Comparison of ENCODE assay signal across 13 cellular contexts in the genomic region with DNA sequence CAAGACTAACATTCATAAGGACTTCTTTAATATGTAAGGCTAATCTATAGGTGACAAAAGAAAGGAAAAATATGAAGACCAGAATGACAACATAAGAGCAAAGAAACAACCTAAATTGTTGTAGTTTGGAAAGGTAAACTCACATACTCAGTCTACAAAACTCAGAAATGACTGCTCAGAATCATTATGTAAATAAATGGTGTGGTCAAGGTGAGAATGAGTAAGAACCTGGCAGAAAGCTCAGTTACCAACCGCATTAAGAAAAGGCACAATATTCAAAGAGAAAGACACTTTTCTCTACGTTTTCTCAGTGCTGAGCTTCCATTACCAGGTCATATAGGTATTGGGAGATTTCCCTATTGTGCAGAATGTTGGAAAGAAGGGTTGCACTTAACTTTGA. TPM values are rescaled to one million over a fixed set of nuclear protein-coding genes. Genes with fewer than 3 reads are reported as not detected.
A peak's percentile ranks its signal among the peaks of the same experiment; 100 is the strongest.
DNase-seq lines count a peak whose midpoint lies in the region; ATAC-seq, FAIRE-seq and TF ChIP-seq lines count a peak whose summit lies in the region.
"Had no signal": no experiment of that assay in that cellular context is flagged by ENCODE, and none has a peak within 500 bp of the region (broad histone marks: within the 10 kb centered on the region; RNA-seq: fewer than 3 reads in every experiment).

No MANE protein-coding gene starts in this region.

- 94% methylated on average over 2 of the region's 2 CpGs for WGBS in SK-N-SH (ENCODE audit: low lambda C conversion rate)

- H3K27ac ChIP-seq in endothelial cell of umbilical vein (ENCODE audit: insufficient read depth, low read depth, low read length) (no peak overlapping the region), SK-N-SH (ENCODE audit: low read depth in 2 of 2, low read length in 1 of 2) (0 out of 4 replicates have a peak overlapping the region, but pooled peaks of 1 of the 2 experiments have one; percentile 4), dorsolateral prefrontal cortex (no peak overlapping the region)

- no peaks in the 10 kb centered on the region for H3K9me3 ChIP-seq in endothelial cell of umbilical vein (replicated peaks; ENCODE audit: control insufficient read depth, insufficient read depth, low read length)
- no peaks in the 10 kb centered on the region for H3K9me3 ChIP-seq in SK-N-SH

- dilution Hi-C loops in endothelial cell of umbilical vein (cut with MboI; ENCODE audit: extremely low pct_ligation_motif_present, low sequenced_read_pairs): no loop called here

- H3K79me2 ChIP-seq in endothelial cell of umbilical vein (ENCODE audit: control insufficient read depth, insufficient read depth, low read length): peaks cover 92% of the 10 kb centered on the region
- peaks cover 100% of the 10 kb centered on the region for H3K79me2 ChIP-seq in SK-N-SH (ENCODE audit: insufficient read depth)

- TF ChIP-seq CTCF in endothelial cell of umbilical vein (IDR thresholded peaks at IDR 0.05; ENCODE audit: extremely low read depth in 1 of 2, insufficient read depth in 1 of 2, low read depth in 1 of 2, low read length in 2 of 2) (no peak), SK-N-SH (IDR thresholded peaks at IDR 0.05) (no peak), dorsolateral prefrontal cortex (IDR thresholded peaks at IDR 0.05 in 54 of 56, conservative IDR thresholded peaks at IDR 0.05 in 2 of 56; ENCODE audit: low read depth in 1 of 56, partially characterized antibody in 56 of 56) (no peak)

- H3K9ac ChIP-seq in endothelial cell of umbilical vein (replicated peaks; ENCODE audit: extremely low read depth, insufficient read depth, low read length) (no peak overlapping the region), SK-N-SH (no peak overlapping the region)

- H3F3A ChIP-seq in SK-N-SH (replicated peaks; ENCODE audit: insufficient read depth): peaks cover 21% of the 10 kb centered on the region

- TF ChIP-seq RAD21 in SK-N-SH (IDR thresholded peaks at IDR 0.05; ENCODE audit: low read length): no peak

- H3K27me3 ChIP-seq in endothelial cell of umbilical vein (ENCODE audit: control insufficient read depth in 2 of 2, insufficient read depth in 2 of 2, low read length in 2 of 2) (no peaks in the 10 kb centered on the region), SK-N-SH (ENCODE audit: insufficient read depth) (no peaks in the 10 kb centered on the region), dorsolateral prefrontal cortex (no peaks in the 10 kb centered on the region)

- TF ChIP-seq EP300 in SK-N-SH (IDR thresholded peaks at IDR 0.05; ENCODE audit: borderline replicate concordance in 1 of 2, low read depth in 1 of 2, low read length in 1 of 2): no peak

- intact Hi-C loops in endothelial cell of umbilical vein (cut with micrococcal nuclease) (no loop called here), dorsolateral prefrontal cortex (cut with DNase I) (no loop called here)

- H4K20me1 ChIP-seq in endothelial cell of umbilical vein (replicated peaks; ENCODE audit: control insufficient read depth, extremely low read depth, insufficient read depth, low read length) (peaks cover 23% of the 10 kb centered on the region), SK-N-SH (ENCODE audit: insufficient read depth) (peaks cover 88% of the 10 kb centered on the region)

- H3K9me1 ChIP-seq in endothelial cell of umbilical vein (replicated peaks; ENCODE audit: control insufficient read depth, extremely low read depth, insufficient read depth, low read length): no peaks in the 10 kb centered on the region

- CTCF ChIA-PET in endothelial cell of umbilical vein (lab: Charles Lee): no interaction called here
- CTCF ChIA-PET in SK-N-SH (lab: Yijun Ruan, JAX): no interaction called here

- no peak for FAIRE-seq in endothelial cell of umbilical vein (lab: Jason Lieb, UNC)
- FAIRE-seq in RCC 7860 (lab: Jason Lieb, UNC): no peak

- H3K9me2 ChIP-seq in SK-N-SH: no peaks in the 10 kb centered on the region

- no TSS peak for BruUV-seq in endothelial cell of umbilical vein (replicated peaks; lab: Mats Ljungman, UMichigan)

- H2AFZ ChIP-seq in endothelial cell of umbilical vein (ENCODE audit: low read depth, low read length) (no peak overlapping the region), SK-N-SH (ENCODE audit: low read depth) (no peak overlapping the region)

- POLR2A ChIA-PET in endothelial cell of umbilical vein (lab: Charles Lee): interaction anchor here (0.5 kb wide), 1 partner anchor 9 kb away, joined by 3 read pairs; no protein-coding TSS in a partner anchor
- POLR2A ChIA-PET in SK-N-SH (lab: Yijun Ruan, JAX): no interaction called here

- DNase-seq in endothelial cell of umbilical vein (ENCODE audit: low read depth, low spot score): no peak
- no peak for DNase-seq in RCC 7860 (ENCODE audit: low spot score)
- no peak for DNase-seq in SHP77 treated with DMSO at 0.1 percent for 48 hours (lab: John Stamatoyannopoulos, UW)
- no peak for DNase-seq in SK-N-SH
- DNase-seq in dorsolateral prefrontal cortex: no peak
- DNase-seq: DMS 273 treated with DMSO at 0.1 percent for 48 hours, KBM-7, kidney glomerular epithelial cell, nucleus accumbens, substantia nigra had no signal

- peak; percentile 73 for ATAC-seq in GM19023 (IDR thresholded peaks at IDR 0.05; ENCODE audit: unreplicated experiment)
- peak; percentile 75 for ATAC-seq in GM21529 (IDR thresholded peaks at IDR 0.05; ENCODE audit: unreplicated experiment)
- peak; percentile 64 for ATAC-seq in HG03135 (IDR thresholded peaks at IDR 0.05; ENCODE audit: unreplicated experiment)

- no peak for TF ChIP-seq POLR2A in endothelial cell of umbilical vein (IDR thresholded peaks at IDR 0.05; ENCODE audit: low read depth, low read length)

- H3K4me1 ChIP-seq in endothelial cell of umbilical vein (ENCODE audit: control insufficient read depth, extremely low read depth, insufficient read depth, low read length): peaks cover 17% of the 10 kb centered on the region
- peaks cover 2 to 12% of the 10 kb centered on the region in 2 experiments; a peak in 3 of 4 replicates for H3K4me1 ChIP-seq in SK-N-SH (ENCODE audit: control insufficient read depth in 1 of 2, insufficient read depth in 2 of 2, low read depth in 1 of 2, low read length in 1 of 2)

- H3K4me3 ChIP-seq in endothelial cell of umbilical vein (replicated peaks in 1 of 3; ENCODE audit: insufficient read depth in 1 of 3, low read depth in 1 of 3, low read length in 3 of 3) (no peak overlapping the region), SK-N-SH (ENCODE audit: low read depth in 2 of 2, low read length in 1 of 2) (no peak overlapping the region), dorsolateral prefrontal cortex (no peak overlapping the region)

- H3K4me2 ChIP-seq in endothelial cell of umbilical vein (ENCODE audit: insufficient read depth, low read length): peak overlapping the region; percentile 35
- no peak overlapping the region for H3K4me2 ChIP-seq in SK-N-SH

- H3K36me3 ChIP-seq in endothelial cell of umbilical vein (ENCODE audit: control insufficient read depth in 2 of 2, extremely low read depth in 1 of 2, insufficient read depth in 2 of 2, low read length in 2 of 2) (peaks cover 0 to 3% of the 10 kb centered on the region in 2 experiments), SK-N-SH (replicated peaks in 1 of 2; ENCODE audit: control insufficient read depth in 1 of 2, insufficient read depth in 2 of 2, low read length in 1 of 2) (peaks cover 21 to 34% of the 10 kb centered on the region in 2 experiments)

TF ChIP-seq in endothelial cell of umbilical vein, 7 proteins besides CTCF, POLR2A, EP300 and RAD21 (continues in another document):
- TF ChIP-seq MYC (IDR thresholded peaks at IDR 0.05; ENCODE audit: low read depth, low read length) (no peak), FOS (IDR thresholded peaks at IDR 0.05; ENCODE audit: borderline replicate concordance, insufficient read depth, low read length) (no peak), JUN (IDR thresholded peaks at IDR 0.05; ENCODE audit: borderline replicate concordance, insufficient read depth, insufficient read length, low read depth) (no peak), GATA2 (IDR thresholded peaks at IDR 0.05; ENCODE audit: insufficient read depth, insufficient read length, low read depth, low read length) (no peak)

TF ChIP-seq in SK-N-SH, 30 proteins besides CTCF, POLR2A, EP300 and RAD21 (continues in another document):
- TF ChIP-seq NRF1 (IDR thresholded peaks at IDR 0.05; ENCODE audit: low read depth, low read length): no peak

RNA-seq across cellular contexts. Expression of a gene that starts 15.8 kb away (rescaled TPM):
- 55.9 and 57.1 TPM in 2 replicates for total RNA-seq in endothelial cell of umbilical vein
- polyA plus RNA-seq in endothelial cell of umbilical vein: 36.3 and 39.5 TPM in 2 replicates
- 34.3 and 38.5 TPM in 2 replicates for polyA plus RNA-seq in endothelial cell of umbilical vein (2011; cell fraction: cytosol; rRNA removed)
- polyA plus RNA-seq in endothelial cell of umbilical vein (2011; cell fraction: nucleus; rRNA removed): 64.9 and 72.6 TPM in 2 replicates
- polyA plus RNA-seq in endothelial cell of umbilical vein (2012): 27.6 and 28.1 TPM in 2 replicates
- 152 and 154 TPM in 2 replicates for polyA minus RNA-seq in endothelial cell of umbilical vein
- polyA minus RNA-seq in endothelial cell of umbilical vein (2011; cell fraction: cytosol; rRNA and poly(A)+ RNA removed): 37.8 TPM
- 175 and 245 TPM in 2 replicates for polyA minus RNA-seq in endothelial cell of umbilical vein (2011; cell fraction: nucleus; rRNA and poly(A)+ RNA removed)
- polyA plus RNA-seq in SK-N-SH (2012; rRNA removed): 19.0 and 25.7 TPM in 2 replicates
- polyA plus RNA-seq in SK-N-SH (2012; cell fraction: cytosol; rRNA removed): 19.7 and 22.3 TPM in 2 replicates
- 10.7 and 22.9 TPM in 2 replicates for polyA plus RNA-seq in SK-N-SH (2012; cell fraction: nucleus; rRNA removed)
- 100 to 1,000 TPM in 76 of 120 experiments, 10 to 100 TPM in 44; 70.3 to 129 (median 104) TPM for total RNA-seq in dorsolateral prefrontal cortex

RNA-seq across cellular contexts. Expression of a gene that starts 29.3 kb away (rescaled TPM):
- 201 and 233 TPM in 2 replicates for total RNA-seq in endothelial cell of umbilical vein
- 412 and 452 TPM in 2 replicates for polyA plus RNA-seq in endothelial cell of umbilical vein
- polyA plus RNA-seq in endothelial cell of umbilical vein (2011; cell fraction: cytosol; rRNA removed): 328 and 355 TPM in 2 replicates
- polyA plus RNA-seq in endothelial cell of umbilical vein (2011; cell fraction: nucleus; rRNA removed): 122 and 144 TPM in 2 replicates
- 338 and 361 TPM in 2 replicates for polyA plus RNA-seq in endothelial cell of umbilical vein (2012)
- 158 and 176 TPM in 2 replicates for polyA minus RNA-seq in endothelial cell of umbilical vein
- polyA minus RNA-seq in endothelial cell of umbilical vein (2011; cell fraction: cytosol; rRNA and poly(A)+ RNA removed): 84.1 TPM
- 28.9 and 38.1 TPM in 2 replicates for polyA minus RNA-seq in endothelial cell of umbilical vein (2011; cell fraction: nucleus; rRNA and poly(A)+ RNA removed)
- polyA plus RNA-seq in SK-N-SH (2012; rRNA removed): 365 and 408 TPM in 2 replicates
- polyA plus RNA-seq in SK-N-SH (2012; cell fraction: cytosol; rRNA removed): 423 and 511 TPM in 2 replicates
- 130 and 152 TPM in 2 replicates for polyA plus RNA-seq in SK-N-SH (2012; cell fraction: nucleus; rRNA removed)
- total RNA-seq in dorsolateral prefrontal cortex: 100 to 1,000 TPM in 118 of 120 experiments, 10 to 100 TPM in 2; 94.3 to 275 (median 200) TPM
